Comparison of ENCODE assay signal across 8 cellular contexts in genomic region chr2:20617892-20618467, GRCh38. TPM values are rescaled to one million over a fixed set of nuclear protein-coding genes. Genes with fewer than 3 reads are reported as not detected.
DNase-seq lines count a peak whose midpoint lies in the region; ATAC-seq, FAIRE-seq and TF ChIP-seq lines count a peak whose summit lies in the region.

No MANE protein-coding gene starts in this region.

- ATAC-seq in IMR-90 (ENCODE audit: low read depth) (peak; percentile 96), GM21526 (IDR thresholded peaks at IDR 0.05; ENCODE audit: low FRiP score, unreplicated experiment) (no peak), GM18498 (IDR thresholded peaks at IDR 0.05; ENCODE audit: unreplicated experiment) (no peak)

- peak overlapping the region; percentile 94 for H2BK20ac ChIP-seq in IMR-90 (ENCODE audit: low read depth, low read length)

- peak; percentile 74 for TF ChIP-seq POLR2A in IMR-90 (IDR thresholded peaks at IDR 0.05; ENCODE audit: low read depth, low read length)

- H3K27me3 ChIP-seq in IMR-90 (ENCODE audit: control insufficient read depth, insufficient read depth, low read length): no peaks in the 10 kb centered on the region
- no peaks in the 10 kb centered on the region for H3K27me3 ChIP-seq in astrocyte (ENCODE audit: insufficient read depth, low read length)
- H3K27me3 ChIP-seq in left ventricle myocardium inferior (ENCODE audit: low read depth): no peaks in the 10 kb centered on the region
- H3K27me3 ChIP-seq in rectal smooth muscle tissue (ENCODE audit: control insufficient read depth, insufficient read depth, low read length): no peaks in the 10 kb centered on the region

- H3K23ac ChIP-seq in IMR-90 (ENCODE audit: low read depth, low read length): peak overlapping the region; percentile 87

- no peaks in the 10 kb centered on the region for H3K9me3 ChIP-seq in IMR-90 (ENCODE audit: control insufficient read depth, insufficient read depth, low read length)
- H3K9me3 ChIP-seq in astrocyte (ENCODE audit: insufficient read depth, low read depth, low read length): no peaks in the 10 kb centered on the region
- no peaks in the 10 kb centered on the region for H3K9me3 ChIP-seq in left ventricle myocardium inferior (replicated peaks)

- 23% methylated on average over 6 of the region's 14 CpGs; no CpG with 5 or more reads in 1 of the 2 experiments for WGBS in IMR-90 (ENCODE audit: extremely low coverage in 2 of 2, insufficient read length in 1 of 2), 2 experiments

- peak overlapping the region; percentile 87 for H2AFZ ChIP-seq in IMR-90 (replicated peaks; ENCODE audit: low read length, poor library complexity)
- peak overlapping the region; percentile 19 for H2AFZ ChIP-seq in astrocyte (ENCODE audit: low read depth, low read length)

- H3K27ac Mint-ChIP-seq in astrocyte (ENCODE audit: unreplicated experiment): peak overlapping the region; percentile 77

- peaks cover 0 to 18% of the 10 kb centered on the region in 2 experiments; a peak in 1 of 4 replicates for H3K79me1 ChIP-seq in IMR-90 (ENCODE audit: low read depth in 1 of 2, low read length in 2 of 2)

- H3K36me3 ChIP-seq in IMR-90 (ENCODE audit: control insufficient read depth, insufficient read depth, low read length): peaks cover 21% of the 10 kb centered on the region
- H3K36me3 ChIP-seq in astrocyte (ENCODE audit: insufficient read depth, low read length): no peaks in the 10 kb centered on the region
- peaks cover 21% of the 10 kb centered on the region for H3K36me3 ChIP-seq in left ventricle myocardium inferior
- H3K36me3 ChIP-seq in rectal smooth muscle tissue (ENCODE audit: control insufficient read depth, insufficient read depth, low read length): peaks cover 6% of the 10 kb centered on the region

- H3K4ac ChIP-seq in IMR-90 (ENCODE audit: low read depth, low read length): peak overlapping the region; percentile 97

- H3K4me1 Mint-ChIP-seq in astrocyte (ENCODE audit: low read depth, unreplicated experiment): peaks cover 22% of the 10 kb centered on the region

- peak overlapping the region; percentile 95 to 96 for H4K8ac ChIP-seq in IMR-90 (ENCODE audit: low read depth in 2 of 2, low read length in 2 of 2)

- H3K4me3 Mint-ChIP-seq in astrocyte (ENCODE audit: unreplicated experiment): no peak overlapping the region

- H3K4me2 ChIP-seq in IMR-90 (ENCODE audit: low read depth, low read length) (no peak overlapping the region), astrocyte (ENCODE audit: low read length) (peak overlapping the region; percentile 49)

- H3K79me2 ChIP-seq in astrocyte (ENCODE audit: insufficient read depth, low read length): no peaks in the 10 kb centered on the region

- H3K9ac ChIP-seq in IMR-90 (ENCODE audit: low read depth, low read length): peak overlapping the region; percentile 74
- H3K9ac ChIP-seq in astrocyte (ENCODE audit: low read length): peak overlapping the region; percentile 75
- H3K9ac ChIP-seq in rectal smooth muscle tissue (ENCODE audit: low read length): no peak overlapping the region

- TF ChIP-seq RAD21 in IMR-90 (IDR thresholded peaks at IDR 0.05; ENCODE audit: low read length): peak; percentile 61

- H2BK120ac ChIP-seq in IMR-90 (ENCODE audit: low read depth, low read length): peak overlapping the region; percentile 95

- H4K91ac ChIP-seq in IMR-90 (ENCODE audit: insufficient read depth, low read depth, low read length): peak overlapping the region; percentile 95

- intact Hi-C loops in IMR-90 (cut with micrococcal nuclease): loop anchor here (1.0 to 2.0 kb wide), 2 partner anchors 17 to 168 kb away; no protein-coding TSS in a partner anchor
- intact Hi-C loops in left ventricle myocardium inferior (cut with micrococcal nuclease): no loop called here

- peak overlapping the region; percentile 91 for H3K27ac ChIP-seq in IMR-90 (ENCODE audit: insufficient read depth, low read length)
- peak overlapping the region; percentile 73 for H3K27ac ChIP-seq in astrocyte (ENCODE audit: low read depth, low read length)
- H3K27ac ChIP-seq in left ventricle myocardium inferior (replicated peaks): peak overlapping the region; percentile 95
- H3K27ac ChIP-seq in rectal smooth muscle tissue (ENCODE audit: low read depth, low read length): peak overlapping the region; percentile 99

- peak overlapping the region; percentile 82 for H3K18ac ChIP-seq in IMR-90 (ENCODE audit: low read depth, low read length)

- BruUV-seq in IMR-90 (replicated peaks; lab: Mats Ljungman, UMichigan): no TSS peak

- peak overlapping the region; percentile 95 for H2AK9ac ChIP-seq in IMR-90 (replicated peaks; ENCODE audit: low read depth, low read length, poor library complexity)

- dilution Hi-C loops in IMR-90 (cut with HindIII; ENCODE audit: low sequenced_read_pairs, unreplicated experiment): no loop called here

- H2AK5ac ChIP-seq in IMR-90 (ENCODE audit: low read depth, low read length): peak overlapping the region; percentile 95

- peak overlapping the region; percentile 49; the same call in 2 of the 3 replicates for H2BK15ac ChIP-seq in IMR-90 (ENCODE audit: low read depth, low read length)

- peaks cover 23% of the 10 kb centered on the region for H3K9me1 ChIP-seq in IMR-90 (ENCODE audit: insufficient read depth, low read length)

- H3K36me3 Mint-ChIP-seq in astrocyte (ENCODE audit: low read depth, unreplicated experiment): peaks cover 13% of the 10 kb centered on the region

- peaks cover 1% of the 10 kb centered on the region for H3K27me3 Mint-ChIP-seq in astrocyte (ENCODE audit: low read depth, unreplicated experiment)

- H3K4me3 ChIP-seq in IMR-90 (ENCODE audit: insufficient read depth, low read depth, low read length) (no peak overlapping the region), astrocyte (ENCODE audit: insufficient read depth, low read depth, low read length) (no peak overlapping the region), left ventricle myocardium inferior (peak overlapping the region; percentile 13), rectal smooth muscle tissue (ENCODE audit: low read length) (no peak overlapping the region)

- peak overlapping the region; percentile 93 for H3K14ac ChIP-seq in IMR-90 (replicated peaks; ENCODE audit: low read depth, low read length)

- peak; percentile 17 for FAIRE-seq in astrocyte (lab: Jason Lieb, UNC)

- H4K5ac ChIP-seq in IMR-90 (ENCODE audit: low read depth, low read length): peak overlapping the region; percentile 87

- peak; percentile 54 for DNase-seq in COLO829 (ENCODE audit: low spot score)
- DNase-seq in IMR-90: peak; percentile 100
- DNase-seq in astrocyte (ENCODE audit: low read depth): peak; percentile 97
- peak; percentile 98 for DNase-seq in left ventricle myocardium inferior
- no peak for DNase-seq in GM20000 (ENCODE audit: low spot score)

- peak; percentile 60 for TF ChIP-seq CTCF in IMR-90 (conservative IDR thresholded peaks at IDR 0.05; ENCODE audit: low read depth, low read length)
- peak; percentile 44 for TF ChIP-seq CTCF in astrocyte (IDR thresholded peaks at IDR 0.05; ENCODE audit: insufficient read depth, low read depth, low read length)
- TF ChIP-seq CTCF in left ventricle myocardium inferior (IDR thresholded peaks at IDR 0.05; ENCODE audit: borderline replicate concordance): peak; percentile 78
- TF ChIP-seq CTCF in GM20000 (IDR thresholded peaks at IDR 0.05; ENCODE audit: extremely low read depth, missing control alignments): no peak

- H3K4me1 ChIP-seq in IMR-90 (ENCODE audit: control insufficient read depth, insufficient read depth, low read length): peaks cover 25% of the 10 kb centered on the region
- peaks cover 25% of the 10 kb centered on the region for H3K4me1 ChIP-seq in astrocyte (ENCODE audit: insufficient read depth, low read length)
- H3K4me1 ChIP-seq in left ventricle myocardium inferior: peaks cover 100% of the 10 kb centered on the region
- H3K4me1 ChIP-seq in rectal smooth muscle tissue (ENCODE audit: control insufficient read depth, insufficient read depth, low read length): peaks cover 74% of the 10 kb centered on the region

- H4K20me1 ChIP-seq in IMR-90 (ENCODE audit: insufficient read depth, low read length) (no peaks in the 10 kb centered on the region), astrocyte (ENCODE audit: insufficient read depth, low read length) (no peaks in the 10 kb centered on the region)

- in situ Hi-C loops in IMR-90 (cut with MboI; ENCODE audit: low sequenced_read_pairs): no loop called here

- H3K56ac ChIP-seq in IMR-90 (ENCODE audit: extremely low read depth, insufficient read depth, low read length): peak overlapping the region; percentile 85

- H2BK5ac ChIP-seq in IMR-90 (ENCODE audit: low read depth, low read length, poor library complexity, severe bottlenecking): peak overlapping the region; percentile 92

- H3K9me3 Mint-ChIP-seq in astrocyte (ENCODE audit: unreplicated experiment): no peaks in the 10 kb centered on the region

- POLR2A ChIA-PET in IMR-90 (lab: Charles Lee; ENCODE audit: unreplicated experiment): interaction anchor here (2.1 kb wide), 1 partner anchor 170 kb away, joined by 14 read pairs; the partner anchor contains the start of gene RHOB

- CTCF ChIA-PET in IMR-90 (lab: Yijun Ruan, JAX): interaction anchor here (0.7 to 1.6 kb wide), 12 partner anchors 14 to 242 kb away, joined by 3 to 16 read pairs (median 4); partner anchors contain the start of gene RHOB

TF ChIP-seq in IMR-90, 13 proteins besides CTCF, POLR2A, EP300 and RAD21 (continues in another document):
- TF ChIP-seq MXI1 (IDR thresholded peaks at IDR 0.05; ENCODE audit: borderline replicate concordance, low read depth, low read length) (no peak), BHLHE40 (IDR thresholded peaks at IDR 0.05; ENCODE audit: low read depth, low read length) (0 out of 2 replicates have a peak, but pooled peaks have one; percentile 37), MAFK (IDR thresholded peaks at IDR 0.05; ENCODE audit: low read depth, low read length) (peak; percentile 28; the same call in 1 of the 2 replicates), FOS (IDR thresholded peaks at IDR 0.05; ENCODE audit: low read depth, low read length) (peak; percentile 45), NFE2L2 (IDR thresholded peaks at IDR 0.05; ENCODE audit: low read depth, low read length) (0 out of 2 replicates have a peak, but pooled peaks have one; percentile 3)

RNA-seq across cellular contexts. Expression of gene HS1BP3, which starts 32.9 kb away (rescaled TPM):
- total RNA-seq in IMR-90 (2012; rRNA removed): 9.0 and 10.3 TPM in 2 replicates
- polyA plus RNA-seq in IMR-90 (2012; rRNA removed): 13.6 and 14.8 TPM in 2 replicates
- polyA plus RNA-seq in IMR-90 (2012; cell fraction: cytosol; rRNA removed): 12.6 and 13.7 TPM in 2 replicates
- polyA plus RNA-seq in IMR-90 (2012; cell fraction: nucleus; rRNA removed; ENCODE audit: low replicate concordance): 34.4 and 38.9 TPM in 2 replicates
- total RNA-seq in astrocyte: 20.7 and 21.0 TPM in 2 replicates
- total RNA-seq in left ventricle myocardium inferior: 16.6 TPM

RNA-seq across cellular contexts. Expression of gene GDF7, which starts 49.0 kb away (rescaled TPM):
- total RNA-seq in IMR-90 (2012; rRNA removed): under 0.01 TPM in 2 replicates
- polyA plus RNA-seq in IMR-90 (2012; rRNA removed): 0.02 TPM in 1 of 2 replicates, not detected in the other
- polyA plus RNA-seq in IMR-90 (2012; cell fraction: cytosol; rRNA removed): under 0.01 and 0.01 TPM in 2 replicates
- polyA plus RNA-seq in IMR-90 (2012; cell fraction: nucleus; rRNA removed; ENCODE audit: low replicate concordance): 0.03 and 0.10 TPM in 2 replicates
- total RNA-seq in astrocyte: 0.91 and 1.9 TPM in 2 replicates
- 0.58 TPM for total RNA-seq in left ventricle myocardium inferior
